Comparison of ENCODE assay signal across 8 cellular contexts in the genomic region with DNA sequence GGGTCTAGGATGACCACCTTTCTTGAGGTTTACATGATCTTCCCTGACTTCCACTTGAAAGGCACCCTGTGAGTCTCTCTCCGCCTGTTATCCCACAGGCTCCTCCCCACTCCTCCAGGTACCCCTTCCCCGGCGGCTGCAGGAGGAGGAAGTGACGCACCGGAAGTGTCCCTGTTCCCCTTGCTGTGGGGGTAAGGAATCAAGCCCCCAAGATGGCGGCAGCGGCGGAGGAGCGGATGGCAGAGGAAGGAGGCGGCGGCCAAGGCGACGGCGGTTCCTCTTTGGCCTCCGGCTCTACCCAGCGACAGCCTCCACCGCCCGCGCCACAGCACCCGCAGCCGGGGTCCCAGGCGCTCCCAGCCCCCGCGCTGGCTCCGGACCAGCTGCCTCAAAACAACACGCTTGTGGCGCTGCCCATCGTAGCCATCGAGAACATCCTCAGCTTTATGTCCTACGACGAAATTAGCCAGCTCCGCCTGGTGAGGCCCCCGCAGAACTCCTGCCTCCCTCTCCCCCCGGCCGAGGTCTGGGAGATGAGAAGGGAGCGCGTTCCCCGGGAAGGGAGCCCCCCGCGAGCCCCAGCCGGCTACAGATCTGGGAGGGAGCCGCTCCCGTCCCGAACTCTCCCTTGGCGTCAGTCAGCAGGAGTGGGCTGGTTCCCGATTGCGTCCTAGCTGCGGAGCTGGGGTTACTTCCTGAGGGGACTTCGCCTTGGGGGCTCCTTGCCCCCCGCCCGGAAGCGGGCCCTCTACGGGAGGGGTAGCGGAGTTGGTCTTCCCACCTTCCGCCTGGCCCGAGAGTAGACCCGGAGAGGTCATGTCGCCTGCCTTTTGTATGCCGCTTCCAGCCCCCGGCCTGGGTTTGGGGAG. TPM values are rescaled to one million over a fixed set of nuclear protein-coding genes. Genes with fewer than 3 reads are reported as not detected.
DNase-seq lines count a peak whose midpoint lies in the region; ATAC-seq and TF ChIP-seq lines count a peak whose summit lies in the region.

A gene with protein sequence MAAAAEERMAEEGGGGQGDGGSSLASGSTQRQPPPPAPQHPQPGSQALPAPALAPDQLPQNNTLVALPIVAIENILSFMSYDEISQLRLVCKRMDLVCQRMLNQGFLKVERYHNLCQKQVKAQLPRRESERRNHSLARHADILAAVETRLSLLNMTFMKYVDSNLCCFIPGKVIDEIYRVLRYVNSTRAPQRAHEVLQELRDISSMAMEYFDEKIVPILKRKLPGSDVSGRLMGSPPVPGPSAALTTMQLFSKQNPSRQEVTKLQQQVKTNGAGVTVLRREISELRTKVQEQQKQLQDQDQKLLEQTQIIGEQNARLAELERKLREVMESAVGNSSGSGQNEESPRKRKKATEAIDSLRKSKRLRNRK (plus strand): TSS at position 194 of the 869 bp plus-strand sequence. CDS start 19 bp downstream, at position 213.

- H3K9me3 ChIP-seq in OCI-LY3 (ENCODE audit: insufficient read depth, low read length): no peaks in the 10 kb centered on the region

- peak within 1 kb of the TSS; percentile 98 for H2AFZ ChIP-seq in OCI-LY3 (ENCODE audit: low read depth, low read length)

- peak within 1 kb of the TSS; percentile 88 for H3K4me2 ChIP-seq in OCI-LY3 (ENCODE audit: low read length)

- H3K4me3 Mint-ChIP-seq in endothelial cell (ENCODE audit: unreplicated experiment): peak within 1 kb of the TSS; percentile 93
- peak within 1 kb of the TSS; percentile 82 for H3K4me3 Mint-ChIP-seq in mesothelial cell of epicardium

- peaks cover 6% of the 10 kb centered on the region for H4K20me1 ChIP-seq in OCI-LY3 (ENCODE audit: insufficient read depth, low read length)

- no peaks in the 10 kb centered on the region for H3K27me3 ChIP-seq in OCI-LY3 (ENCODE audit: low read depth, low read length)

- peaks cover 19% of the 10 kb centered on the region for H3K4me1 ChIP-seq in OCI-LY3 (ENCODE audit: low read length)

- TF ChIP-seq CTCF in OCI-LY3 (IDR thresholded peaks at IDR 0.05; ENCODE audit: low read depth, low read length): no peak
- TF ChIP-seq CTCF in endothelial cell (IDR thresholded peaks at IDR 0.05; ENCODE audit: unreplicated experiment): no peak
- TF ChIP-seq CTCF in mesothelial cell of epicardium (IDR thresholded peaks at IDR 0.05; ENCODE audit: unreplicated experiment): no peak

- peaks cover 16% of the 10 kb centered on the region for H3K4me1 Mint-ChIP-seq in endothelial cell (ENCODE audit: unreplicated experiment)
- peaks cover 25% of the 10 kb centered on the region for H3K4me1 Mint-ChIP-seq in mesothelial cell of epicardium

- peaks cover 2% of the 10 kb centered on the region for H3K27me3 Mint-ChIP-seq in endothelial cell (ENCODE audit: unreplicated experiment)
- H3K27me3 Mint-ChIP-seq in mesothelial cell of epicardium (ENCODE audit: low read depth): peaks cover 20% of the 10 kb centered on the region

- ATAC-seq in GM21515 (IDR thresholded peaks at IDR 0.05; ENCODE audit: unreplicated experiment): peak; percentile 98

- peak within 1 kb of the TSS; percentile 81 for H3K4me3 ChIP-seq in OCI-LY3 (ENCODE audit: low read length)

- peaks cover 56% of the 10 kb centered on the region for H3K79me2 ChIP-seq in OCI-LY3 (ENCODE audit: low read length)

- H3K36me3 Mint-ChIP-seq in endothelial cell (ENCODE audit: low read depth, unreplicated experiment) (no peaks in the 10 kb centered on the region), mesothelial cell of epicardium (peaks cover 2% of the 10 kb centered on the region)

- DNase-seq in D341Med (ENCODE audit: low spot score) (peak; percentile 96), HuH-7 (ENCODE audit: low spot score) (peak; percentile 99), endothelial cell (ENCODE audit: low spot score) (peak; percentile 81), mesothelial cell of epicardium (ENCODE audit: low spot score in 2 of 2, unreplicated experiment in 2 of 2) (peak; percentile 89 to 92)
- peak; percentile 97 for DNase-seq in activated CD8-positive, alpha-beta memory T cell treated with anti-CD3 and anti-CD28 coated beads, Interleukin-2, amount 50 U/mL, for 48 hours
- peak; percentile 91 to 93 for DNase-seq in stimulated activated CD8-positive, alpha-beta memory T cell treated with anti-CD3 and anti-CD28 coated beads, Interleukin-15, amount 100 ng/mL, for 48 hours (ENCODE audit: low read depth in 2 of 2)

- H3K9ac ChIP-seq in OCI-LY3 (ENCODE audit: low read length): peak within 1 kb of the TSS; percentile 94

- peak within 1 kb of the TSS; percentile 63 for H3K27ac ChIP-seq in OCI-LY3 (ENCODE audit: low read length)

- peak within 1 kb of the TSS; percentile 81 for H3K27ac Mint-ChIP-seq in endothelial cell (ENCODE audit: unreplicated experiment)
- H3K27ac Mint-ChIP-seq in mesothelial cell of epicardium: peak within 1 kb of the TSS; percentile 90

- H3K36me3 ChIP-seq in OCI-LY3 (replicated peaks; ENCODE audit: low read depth, low read length): no peaks in the 10 kb centered on the region

- H3K9me3 Mint-ChIP-seq in endothelial cell (ENCODE audit: unreplicated experiment) (no peaks in the 10 kb centered on the region), mesothelial cell of epicardium (no peaks in the 10 kb centered on the region)

RNA-seq across cellular contexts. Expression of the gene that starts here (rescaled TPM):
- total RNA-seq in endothelial cell (ENCODE audit: unreplicated experiment): 40.6 TPM
- total RNA-seq in mesothelial cell of epicardium: 25.0 to 26.8 TPM (median 26.7 TPM) in 3 replicates

Comparison
In these comparisons a context has a peak if more than half of its experiments do, and no peak if none do; other contexts are left out.
1. Peak in every context shown above with its lines: DNase-seq, ATAC-seq, H3K4me3 ChIP-seq and H3K27ac ChIP-seq.